14 cellular contexts compared by ENCODE assay signal in the genomic region with DNA sequence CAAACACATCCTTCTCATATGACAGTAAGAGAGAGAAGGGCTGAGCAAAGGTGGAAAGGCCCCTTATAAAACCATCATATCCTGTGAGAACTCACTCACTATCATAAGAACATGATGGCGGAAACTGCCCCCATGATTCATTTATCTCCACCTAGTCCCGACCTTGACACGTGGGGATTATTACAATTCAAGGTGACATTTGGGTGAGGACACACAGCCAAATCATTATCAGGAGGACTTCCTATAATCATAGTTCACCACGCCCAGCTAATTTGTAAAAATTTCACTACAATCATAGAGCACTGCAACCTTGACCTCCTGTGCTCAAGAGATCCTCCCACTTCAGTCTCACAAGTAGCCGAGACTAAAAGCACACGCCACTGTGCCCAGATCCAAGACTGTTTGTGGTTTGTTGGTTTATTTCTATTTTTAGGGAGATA.
A peak's percentile ranks its signal among the peaks of the same experiment; 100 is the strongest.
DNase-seq lines count a peak whose midpoint lies in the region; ATAC-seq and TF ChIP-seq lines count a peak whose summit lies in the region.
"Had no signal": no experiment of that assay in that cellular context is flagged by ENCODE, and none has a peak within 500 bp of the region (broad histone marks: within the 10 kb centered on the region; RNA-seq: fewer than 3 reads in every experiment).

No MANE protein-coding gene starts in this region.

- no peak overlapping the region for H3K4me3 ChIP-seq in right lobe of liver
- no peak overlapping the region for H3K4me3 ChIP-seq in testis

- no peaks in the 10 kb centered on the region for H3K27me3 ChIP-seq in right lobe of liver
- H3K27me3 ChIP-seq in testis: no peaks in the 10 kb centered on the region

- no peaks in the 10 kb centered on the region for H3K27me3 Mint-ChIP-seq in activated naive CD8-positive, alpha-beta T cell
- H3K27me3 Mint-ChIP-seq in activated naive CD8-positive, alpha-beta T cell treated with anti-CD3 and anti-CD28 coated beads for 36 hours: no peaks in the 10 kb centered on the region
- no peaks in the 10 kb centered on the region for H3K27me3 Mint-ChIP-seq in activated T-helper 17 cell treated with anti-CD3 and anti-CD28 coated beads, Interleukin-2, amount 50 U/mL, for 72 hours
- H3K27me3 Mint-ChIP-seq: T-helper 17 cell had no signal

- ATAC-seq in activated T-helper 17 cell treated with anti-CD3 and anti-CD28 coated beads, Interleukin-2, amount 50 U/mL, for 72 hours (replicated peaks): no peak
- ATAC-seq in right lobe of liver: peak; percentile 13 to 67 (median 56)
- no peak for ATAC-seq in GM21367 (IDR thresholded peaks at IDR 0.05; ENCODE audit: unreplicated experiment)
- ATAC-seq: T-helper 17 cell had no signal

- H3K36me3 Mint-ChIP-seq in activated naive CD8-positive, alpha-beta T cell: peaks cover 25% of the 10 kb centered on the region
- peaks cover 30% of the 10 kb centered on the region for H3K36me3 Mint-ChIP-seq in activated naive CD8-positive, alpha-beta T cell treated with anti-CD3 and anti-CD28 coated beads for 36 hours
- H3K36me3 Mint-ChIP-seq in activated T-helper 17 cell treated with anti-CD3 and anti-CD28 coated beads, Interleukin-2, amount 50 U/mL, for 72 hours (ENCODE audit: low read depth): peaks cover 24% of the 10 kb centered on the region

- H3K4me1 Mint-ChIP-seq in activated naive CD8-positive, alpha-beta T cell (ENCODE audit: low read depth): peaks cover 22% of the 10 kb centered on the region
- peaks cover 34% of the 10 kb centered on the region for H3K4me1 Mint-ChIP-seq in activated naive CD8-positive, alpha-beta T cell treated with anti-CD3 and anti-CD28 coated beads for 36 hours
- peaks cover 6% of the 10 kb centered on the region for H3K4me1 Mint-ChIP-seq in activated T-helper 17 cell treated with anti-CD3 and anti-CD28 coated beads, Interleukin-2, amount 50 U/mL, for 72 hours

- no peak for DNase-seq in activated naive CD8-positive, alpha-beta T cell treated with anti-CD3 and anti-CD28 coated beads for 36 hours
- DNase-seq in right lobe of liver (no peak), testis (peak; percentile 44), NCI-H146 treated with DMSO at 0.1 percent for 48 hours (lab: John Stamatoyannopoulos, UW; ENCODE audit: unreplicated experiment) (no peak), middle frontal gyrus (ENCODE audit: extremely low spot score, low spot score) (no peak)
- DNase-seq: activated T-cell treated with anti-CD3 and anti-CD28 coated beads, Interleukin-2, amount 50 U/mL, for 4 hours; kidney; NCI-H1436; occipital lobe; stimulated activated CD4-positive, alpha-beta T cell treated with anti-CD3 and anti-CD28 coated beads, Interleukin-4, amount 100 ng/mL, for 4 hours; T-helper 17 cell had no signal

- H3K9me3 ChIP-seq in right lobe of liver (no peaks in the 10 kb centered on the region), testis (no peaks in the 10 kb centered on the region)

- intact Hi-C loops in right lobe of liver (cut with DNase I): no loop called here
- intact Hi-C loops in testis (cut with DNase I; ENCODE audit: low total_unique reads): no loop called here

- H3K4me1 ChIP-seq in right lobe of liver: peaks cover 0 to 8% (median 4%) of the 10 kb centered on the region in 4 donors
- H3K4me1 ChIP-seq in testis: peaks cover 27% of the 10 kb centered on the region

- no peaks in the 10 kb centered on the region for H3K9me3 Mint-ChIP-seq in activated naive CD8-positive, alpha-beta T cell (ENCODE audit: low read depth)
- H3K9me3 Mint-ChIP-seq in activated naive CD8-positive, alpha-beta T cell treated with anti-CD3 and anti-CD28 coated beads for 36 hours: no peaks in the 10 kb centered on the region
- no peaks in the 10 kb centered on the region for H3K9me3 Mint-ChIP-seq in activated T-helper 17 cell treated with anti-CD3 and anti-CD28 coated beads, Interleukin-2, amount 50 U/mL, for 72 hours
- H3K9me3 Mint-ChIP-seq: activated T-cell treated with anti-CD3 and anti-CD28 coated beads, Interleukin-2, amount 50 U/mL, for 4 hours had no signal

- no peak for TF ChIP-seq CTCF in right lobe of liver (IDR thresholded peaks at IDR 0.05)
- TF ChIP-seq CTCF in testis (IDR thresholded peaks at IDR 0.05): no peak

- H3K27ac ChIP-seq in right lobe of liver (peak overlapping the region in 1 of 3 donors; percentile 33), testis (peak overlapping the region; percentile 33 to 76)

- WGBS in right lobe of liver (ENCODE audit: insufficient coverage, low coverage, low lambda C conversion rate, missing lambda C conversion rate): 32% methylated on average over 4 of the region's 6 CpGs
- 34 to 36% methylated on average over 6 of the region's 6 CpGs for WGBS in testis, 2 donors

- no peak for TF ChIP-seq POLR2A in right lobe of liver (IDR thresholded peaks at IDR 0.05)
- TF ChIP-seq POLR2A in testis (IDR thresholded peaks at IDR 0.05): no peak

- H3K36me3 ChIP-seq in right lobe of liver (no peaks in the 10 kb centered on the region), testis (ENCODE audit: low read depth, missing control alignments) (no peaks in the 10 kb centered on the region)

- H3K4me3 Mint-ChIP-seq in activated naive CD8-positive, alpha-beta T cell: no peak overlapping the region
- H3K4me3 Mint-ChIP-seq in activated naive CD8-positive, alpha-beta T cell treated with anti-CD3 and anti-CD28 coated beads for 36 hours: no peak overlapping the region
- H3K4me3 Mint-ChIP-seq in activated T-helper 17 cell treated with anti-CD3 and anti-CD28 coated beads, Interleukin-2, amount 50 U/mL, for 72 hours: peak overlapping the region; percentile 23
- H3K4me3 Mint-ChIP-seq: activated T-cell treated with anti-CD3 and anti-CD28 coated beads, Interleukin-2, amount 50 U/mL, for 4 hours; T-helper 17 cell had no signal

- peak overlapping the region; percentile 52 for H3K27ac Mint-ChIP-seq in activated naive CD8-positive, alpha-beta T cell
- H3K27ac Mint-ChIP-seq in activated naive CD8-positive, alpha-beta T cell treated with anti-CD3 and anti-CD28 coated beads for 36 hours: no peak overlapping the region
- peak overlapping the region; percentile 2 for H3K27ac Mint-ChIP-seq in activated T-helper 17 cell treated with anti-CD3 and anti-CD28 coated beads, Interleukin-2, amount 50 U/mL, for 72 hours

Comparison
In these comparisons a context has a peak if more than half of its experiments do, and no peak if none do; other contexts are left out.
1. ATAC-seq: peak in right lobe of liver (4 of 4); none in activated T-helper 17 cell treated with anti-CD3 and anti-CD28 coated beads, Interleukin-2, amount 50 U/mL, for 72 hours (single experiment) and GM21367 (single experiment).